12 cellular contexts compared by ENCODE assay signal in the genomic region with DNA sequence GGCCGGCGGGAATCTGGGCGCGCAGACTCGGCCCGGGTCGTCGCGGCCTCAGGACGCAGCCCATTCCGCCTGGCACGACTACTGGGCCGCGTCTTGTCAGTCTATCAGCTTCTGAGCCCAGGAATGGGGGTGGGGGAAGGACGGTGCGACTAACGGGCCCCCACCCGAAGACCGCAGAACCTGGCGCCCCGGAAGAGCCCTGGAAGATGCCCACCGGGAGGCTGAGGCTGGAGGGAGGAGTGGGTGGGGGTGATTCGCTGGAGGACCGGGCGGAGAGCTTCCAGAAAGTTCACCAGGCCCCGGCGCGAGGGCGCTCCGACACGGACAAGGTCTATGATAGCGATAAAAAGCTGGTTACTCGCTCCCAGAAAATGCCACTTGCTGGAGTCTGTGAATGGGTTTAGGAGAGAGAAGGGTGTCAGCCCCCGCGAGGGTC. TPM values are rescaled to one million over a fixed set of nuclear protein-coding genes. Genes with fewer than 3 reads are reported as not detected.
DNase-seq lines count a peak whose midpoint lies in the region; ATAC-seq, FAIRE-seq and TF ChIP-seq lines count a peak whose summit lies in the region.
"Had no signal": no experiment of that assay in that cellular context is flagged by ENCODE, and none has a peak within 500 bp of the region (broad histone marks: within the 10 kb centered on the region; RNA-seq: fewer than 3 reads in every experiment).

No MANE protein-coding gene starts in this region.

- H3K27me3 Mint-ChIP-seq in CD4-positive, alpha-beta T cell = peaks cover 89% of the 10 kb centered on the region
- peaks cover 92% of the 10 kb centered on the region for H3K27me3 Mint-ChIP-seq in neural progenitor cell (ENCODE audit: insufficient read depth, low read depth)

- H3K79me2 ChIP-seq in neural progenitor cell (ENCODE audit: low read depth) = no peaks in the 10 kb centered on the region

- POLR2A ChIA-PET in CD4-positive, alpha-beta T cell (lab: Charles Lee) = interaction anchor here (0.6 kb wide), 1 partner anchor 10 kb away, joined by 3 read pairs; no protein-coding TSS in a partner anchor

- intact Hi-C loops in CD4-positive, alpha-beta T cell (cut with DNase I, micrococcal nuclease) = no loop called here

- no peak for ATAC-seq in CD4-positive, alpha-beta T cell (ENCODE audit: poor library complexity)
- ATAC-seq: sciatic nerve had no signal

- H3K4me3 Mint-ChIP-seq in CD4-positive, alpha-beta T cell = peak overlapping the region; percentile 83
- peak overlapping the region; percentile 89 for H3K4me3 Mint-ChIP-seq in neural progenitor cell

- H3K4me1 ChIP-seq in neural progenitor cell = peaks cover 30% of the 10 kb centered on the region

- no peaks in the 10 kb centered on the region for H3K9me3 Mint-ChIP-seq in CD4-positive, alpha-beta T cell
- peaks cover 2% of the 10 kb centered on the region for H3K9me3 Mint-ChIP-seq in neural progenitor cell

- H3K9ac ChIP-seq in neural progenitor cell = no peak overlapping the region

- H3K36me3 ChIP-seq in MG63 = no peaks in the 10 kb centered on the region
- H3K36me3 ChIP-seq in neural progenitor cell = no peaks in the 10 kb centered on the region

- peaks cover 39% of the 10 kb centered on the region for H3F3A ChIP-seq in neural progenitor cell (ENCODE audit: low read depth)

- no peak for FAIRE-seq in GM12892 (lab: Jason Lieb, UNC)

- CTCF ChIA-PET in CD4-positive, alpha-beta T cell (lab: Charles Lee) = no interaction called here

- H2AFZ ChIP-seq in neural progenitor cell (replicated peaks) = no peak overlapping the region

- H3K4me1 Mint-ChIP-seq in CD4-positive, alpha-beta T cell (ENCODE audit: low read depth) = peaks cover 46% of the 10 kb centered on the region
- peaks cover 40% of the 10 kb centered on the region for H3K4me1 Mint-ChIP-seq in neural progenitor cell

- no peaks in the 10 kb centered on the region for H3K9me3 ChIP-seq in CD4-positive, alpha-beta T cell (ENCODE audit: control insufficient read depth, low read length)
- H3K9me3 ChIP-seq in MG63 (no peaks in the 10 kb centered on the region), neural progenitor cell (ENCODE audit: low read depth) (no peaks in the 10 kb centered on the region)

- peaks cover 93% of the 10 kb centered on the region for H4K20me1 ChIP-seq in neural progenitor cell (ENCODE audit: low read depth)

- H3K27ac Mint-ChIP-seq in CD4-positive, alpha-beta T cell = no peak overlapping the region
- no peak overlapping the region for H3K27ac Mint-ChIP-seq in neural progenitor cell

- TF ChIP-seq POLR2A in GM12892 (IDR thresholded peaks at IDR 0.05; ENCODE audit: low read depth, low read length) = no peak

- no peak for TF ChIP-seq CTCF in CD4-positive, alpha-beta T cell (IDR thresholded peaks at IDR 0.05)
- no peak for TF ChIP-seq CTCF in neural progenitor cell (IDR thresholded peaks at IDR 0.05)

- no peak overlapping the region for H3K27ac ChIP-seq in CD4-positive, alpha-beta T cell (ENCODE audit: low read depth, low read length)
- H3K27ac ChIP-seq in neural progenitor cell = no peak overlapping the region

- peak overlapping the region; percentile 53 for H3K4me3 ChIP-seq in MG63
- H3K4me3 ChIP-seq in neural progenitor cell = no peak overlapping the region

- no peak for DNase-seq in CD4-positive, alpha-beta T cell
- DNase-seq in MG63 (no peak), ecto neural progenitor cell (ENCODE audit: low spot score) (peak; percentile 54), neural progenitor cell (ENCODE audit: low spot score) (peak; percentile 48), HuH-7.5 (ENCODE audit: low spot score) (no peak), NCI-H1694 (lab: John Stamatoyannopoulos, UW) (no peak), GM12892 (ENCODE audit: insufficient read length) (no peak), AML-193 (lab: John Stamatoyannopoulos, UW) (no peak)
- DNase-seq: kidney glomerular epithelial cell; NCI-H1092; NK-92 treated with Interleukin-12 subunit alpha and Interleukin-12 subunit beta, amount 100 ng/mL, for 24 hours had no signal

- H3K27me3 ChIP-seq in CD4-positive, alpha-beta T cell (ENCODE audit: control insufficient read depth, insufficient read depth, low read length) = peaks cover 98% of the 10 kb centered on the region
- H3K27me3 ChIP-seq in MG63 (peaks cover 53% of the 10 kb centered on the region), neural progenitor cell (peaks cover 100% of the 10 kb centered on the region)

- no peaks in the 10 kb centered on the region for H3K36me3 Mint-ChIP-seq in CD4-positive, alpha-beta T cell (ENCODE audit: low read depth)
- H3K36me3 Mint-ChIP-seq in neural progenitor cell = peaks cover 2% of the 10 kb centered on the region

- H3K4me2 ChIP-seq in neural progenitor cell = no peak overlapping the region

RNA-seq across cellular contexts. Expression of a gene that starts 1.7 kb away (rescaled TPM):
- not detected for total RNA-seq in CD4-positive, alpha-beta T cell
- not detected in 2 replicates for total RNA-seq in MG63 (2014; rRNA removed; shearing (Covaris generic); ENCODE audit: low replicate concordance)
- total RNA-seq in neural progenitor cell (ENCODE audit: low replicate concordance) = 0.46 TPM in 1 of 2 replicates, not detected in the other
- polyA plus RNA-seq in GM12892 (2012; ENCODE audit: missing spikeins) = not detected
- total RNA-seq: sciatic nerve had no signal

Comparison
In these comparisons a context has a peak if more than half of its experiments do, and no peak if none do; other contexts are left out.
1. DNase-seq: peak in ecto neural progenitor cell (single experiment) and neural progenitor cell (single experiment); none in CD4-positive, alpha-beta T cell (0 of 10), MG63 (single experiment), HuH-7.5 (single experiment), NCI-H1694 (single experiment), GM12892 (single experiment) and AML-193 (0 of 2).